ENCODE assay signal across 21 cellular contexts in genomic region chr5:166251786-166252185, GRCh38.
DNase-seq lines count a peak whose midpoint lies in the region; ATAC-seq, FAIRE-seq and TF ChIP-seq lines count a peak whose summit lies in the region.
"Had no signal": no experiment of that assay in that cellular context is flagged by ENCODE, and none has a peak within 500 bp of the region (broad histone marks: within the 10 kb centered on the region; RNA-seq: fewer than 3 reads in every experiment).

No MANE protein-coding gene starts in this region.

- no peaks in the 10 kb centered on the region for H3K27me3 Mint-ChIP-seq in MCF 10A (ENCODE audit: insufficient read depth, unreplicated experiment)
- H3K27me3 Mint-ChIP-seq: CD8-positive, alpha-beta memory T cell had no signal

- no peak for TF ChIP-seq CTCF in MCF 10A (IDR thresholded peaks at IDR 0.05; ENCODE audit: unreplicated experiment)
- no peak for TF ChIP-seq CTCF in mammary epithelial cell (conservative IDR thresholded peaks at IDR 0.05 in 1 of 2, IDR thresholded peaks at IDR 0.05 in 1 of 2; ENCODE audit: extremely low read depth in 1 of 2, insufficient read depth in 1 of 2, low read depth in 1 of 2, low read length in 2 of 2)

- in situ Hi-C loops in mammary epithelial cell (cut with MboI; ENCODE audit: low sequenced_read_pairs in 2 of 2) = no loop called here

- no peaks in the 10 kb centered on the region for H3K27me3 ChIP-seq in mammary epithelial cell (ENCODE audit: insufficient read depth, low read length)
- H3K27me3 ChIP-seq: BLaER1 had no signal

- no peaks in the 10 kb centered on the region for H3K9me3 ChIP-seq in mammary epithelial cell (replicated peaks; ENCODE audit: insufficient read depth, low read length)
- H3K9me3 ChIP-seq: BLaER1 had no signal

- no peaks in the 10 kb centered on the region for H3K79me2 ChIP-seq in mammary epithelial cell (ENCODE audit: insufficient read depth, low read length)

- no peak overlapping the region for H3K27ac Mint-ChIP-seq in MCF 10A (ENCODE audit: low read depth, unreplicated experiment)
- H3K27ac Mint-ChIP-seq: CD8-positive, alpha-beta memory T cell had no signal

- no peak overlapping the region for H3K9ac ChIP-seq in mammary epithelial cell (ENCODE audit: insufficient read depth, low read length)
- H3K9ac ChIP-seq: BLaER1 had no signal

- H3K4me1 ChIP-seq in mammary epithelial cell (ENCODE audit: insufficient read depth, low read length) = no peaks in the 10 kb centered on the region
- H3K4me1 ChIP-seq: BLaER1 had no signal

- H3K27ac ChIP-seq in mammary epithelial cell (ENCODE audit: insufficient read depth, low read depth, low read length) = no peak overlapping the region
- H3K27ac ChIP-seq: 22Rv1, BLaER1, HL-60 had no signal

- no peaks in the 10 kb centered on the region for H3K36me3 ChIP-seq in mammary epithelial cell (ENCODE audit: insufficient read depth, low read length)
- H3K36me3 ChIP-seq: BLaER1 had no signal

- intact Hi-C loops in MCF 10A (cut with micrococcal nuclease) (no loop called here), mammary epithelial cell (cut with micrococcal nuclease) (no loop called here)

- H3K4me3 Mint-ChIP-seq in MCF 10A (ENCODE audit: unreplicated experiment) = no peak overlapping the region
- H3K4me3 Mint-ChIP-seq: CD8-positive, alpha-beta memory T cell had no signal

- H3K4me3 ChIP-seq in mammary epithelial cell (replicated peaks in 1 of 3; ENCODE audit: insufficient read depth in 1 of 3, low read depth in 2 of 3, low read length in 3 of 3) = no peak overlapping the region
- H3K4me3 ChIP-seq: BLaER1 had no signal

- H3K4me1 Mint-ChIP-seq in MCF 10A (ENCODE audit: insufficient read depth, unreplicated experiment) = no peaks in the 10 kb centered on the region
- H3K4me1 Mint-ChIP-seq: CD8-positive, alpha-beta memory T cell had no signal

- no peak overlapping the region for H2AFZ ChIP-seq in mammary epithelial cell (ENCODE audit: low read depth, low read length)

- WGBS in mammary epithelial cell (ENCODE audit: low coverage, missing lambda C conversion rate) = 42% methylated on average over 4 of the region's 4 CpGs

- ATAC-seq in GM21515 (IDR thresholded peaks at IDR 0.05; ENCODE audit: unreplicated experiment) = no peak

- dilution Hi-C loops in mammary epithelial cell (cut with HindIII; ENCODE audit: low sequenced_read_pairs) = no loop called here

- no peaks in the 10 kb centered on the region for H3K36me3 Mint-ChIP-seq in MCF 10A (ENCODE audit: insufficient read depth, unreplicated experiment)

- POLR2A ChIA-PET in MCF 10A (lab: Yijun Ruan, JAX) = no interaction called here

- CTCF ChIA-PET in MCF 10A (lab: Yijun Ruan, JAX) (no interaction called here), mammary epithelial cell (lab: Charles Lee; ENCODE audit: low non-redundant PET) (no interaction called here)

- DNase-seq in MCF 10A (ENCODE audit: unreplicated experiment) (peak; percentile 34), mammary epithelial cell (no peak), HTR-8/SVneo (ENCODE audit: insufficient read length, low spot score) (peak; percentile 4), amniotic epithelial cell (ENCODE audit: low read depth) (peak; percentile 16), urothelium cell line (ENCODE audit: low spot score) (peak; percentile 16), GM03348 (ENCODE audit: low spot score) (no peak), DMS53 treated with DMSO at 0.1 percent for 48 hours (lab: John Stamatoyannopoulos, UW; ENCODE audit: unreplicated experiment) (no peak)
- DNase-seq: AML-193; CD8-positive, alpha-beta memory T cell; DMS 273 treated with DMSO at 0.1 percent for 48 hours; DMS79; EL; IMR-90; KBM-7 had no signal

- H3K9me3 Mint-ChIP-seq in MCF 10A (ENCODE audit: unreplicated experiment) = peaks cover 7% of the 10 kb centered on the region

- no peaks in the 10 kb centered on the region for H4K20me1 ChIP-seq in mammary epithelial cell (ENCODE audit: insufficient read depth, low read length)
- H4K20me1 ChIP-seq: BLaER1 had no signal

- BruUV-seq in MCF 10A (replicated peaks; lab: Mats Ljungman, UMichigan) (no TSS peak), mammary epithelial cell (replicated peaks; lab: Mats Ljungman, UMichigan) (no TSS peak)

- FAIRE-seq in HTR-8/SVneo (lab: Jason Lieb, UNC) (no peak), urothelium cell line (lab: Jason Lieb, UNC) (no peak)
- FAIRE-seq: G401.6, GM12892, H1 had no signal

- no peak overlapping the region for H3K4me2 ChIP-seq in mammary epithelial cell (ENCODE audit: insufficient read depth, low read depth, low read length)
- H3K4me2 ChIP-seq: BLaER1 had no signal

Comparison
In these comparisons a context has a peak if more than half of its experiments do, and no peak if none do; other contexts are left out.
1. DNase-seq: peak in MCF 10A (single experiment), HTR-8/SVneo (single experiment), amniotic epithelial cell (single experiment) and urothelium cell line (single experiment); none in mammary epithelial cell (single experiment), GM03348 (single experiment) and DMS53 treated with DMSO at 0.1 percent for 48 hours (single experiment).